In the genomic region with DNA sequence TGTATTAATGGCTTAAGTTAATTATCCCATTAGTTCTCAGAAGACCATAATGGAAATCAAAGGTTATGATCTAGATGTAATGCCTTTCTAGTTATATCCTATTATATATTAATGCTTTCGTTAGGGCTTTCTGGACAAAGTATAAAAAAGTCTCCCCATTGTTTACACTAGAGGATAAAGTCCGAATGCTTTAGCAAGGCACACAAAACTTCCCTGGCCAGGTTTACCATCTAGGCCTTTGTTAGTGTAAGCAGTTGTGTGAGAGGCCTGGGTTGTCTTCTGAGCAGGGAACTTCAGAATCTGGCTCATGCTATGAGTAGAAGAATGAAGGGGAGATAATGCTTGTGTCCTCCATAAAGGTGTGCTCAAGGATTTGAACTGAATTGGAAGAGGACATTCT, we compare ENCODE assay signal across 22 cellular contexts.
DNase-seq lines count a peak whose midpoint lies in the region; ATAC-seq and TF ChIP-seq lines count a peak whose summit lies in the region.
"Had no signal": no experiment of that assay in that cellular context is flagged by ENCODE, and none has a peak within 500 bp of the region (broad histone marks: within the 10 kb centered on the region; RNA-seq: fewer than 3 reads in every experiment).

No MANE protein-coding gene starts in this region.

- no peak overlapping the region for H2AFZ ChIP-seq in OCI-LY7 (ENCODE audit: low read length)
- H2AFZ ChIP-seq: GM23338 had no signal

- POLR2A ChIA-PET in OCI-LY7 (lab: Charles Lee), result no interaction called here

- no peak for TF ChIP-seq CTCF in right lobe of liver (IDR thresholded peaks at IDR 0.05)
- TF ChIP-seq CTCF in OCI-LY7 (conservative IDR thresholded peaks at IDR 0.05; ENCODE audit: low read length), result no peak

- BruUV-seq in OCI-LY7 (replicated peaks; lab: Mats Ljungman, UMichigan), result no TSS peak

- H3K27me3 ChIP-seq in right lobe of liver, result no peaks in the 10 kb centered on the region
- H3K27me3 ChIP-seq: BE2C; BLaER1 treated with 17β-estradiol and CSF1 and Interleukin-3, amounts not matched to agents 10 nM and 100 nM had no signal

- peak overlapping the region; percentile 58 to 76 (median 66) for H3K27ac ChIP-seq in right lobe of liver
- no peak overlapping the region for H3K27ac ChIP-seq in OCI-LY7 (ENCODE audit: low read depth, low read length, poor library complexity, severe bottlenecking)
- H3K27ac ChIP-seq: A549; BLaER1 treated with 17β-estradiol and CSF1 and Interleukin-3, amounts not matched to agents 10 nM and 100 nM had no signal

- H3K4me1 ChIP-seq in right lobe of liver, result peaks cover 0 to 31% (median 7%) of the 10 kb centered on the region in 4 donors
- no peaks in the 10 kb centered on the region for H3K4me1 ChIP-seq in OCI-LY7 (ENCODE audit: insufficient read depth, low read length, poor library complexity, severe bottlenecking)
- H3K4me1 ChIP-seq: A549; BLaER1 treated with 17β-estradiol and CSF1 and Interleukin-3, amounts not matched to agents 10 nM and 100 nM had no signal

- DNase-seq in HuH-7 (ENCODE audit: low spot score), result peak; percentile 5
- DNase-seq in left lobe of liver (ENCODE audit: low spot score), result peak; percentile 55
- peak in 1 of 3 donors; percentile 61 for DNase-seq in right lobe of liver
- no peak for DNase-seq in hippocampal formation (lab: John Stamatoyannopoulos, UW)
- DNase-seq in iPS-NIHi11 (ENCODE audit: low spot score), result no peak
- DNase-seq in OCI-LY7 (ENCODE audit: low spot score), result no peak
- no peak for DNase-seq in stimulated activated naive CD4-positive, alpha-beta T cell treated with Interleukin-2 at 50 U/mL for 16 hours (lab: John Stamatoyannopoulos, UW)
- DNase-seq: 8988T; ACHN; AML-193; BE2C; Calu3; CD4-positive, alpha-beta memory T cell; COR-L47; DMS53; DMS79 treated with DMSO at 0.1 percent for 48 hours; GF-D8; H9 had no signal

- no peaks in the 10 kb centered on the region for H3K79me2 ChIP-seq in OCI-LY7 (ENCODE audit: insufficient read depth, low read depth, low read length)

- no peaks in the 10 kb centered on the region for H4K20me1 ChIP-seq in OCI-LY7 (ENCODE audit: insufficient read depth, low read length)
- H4K20me1 ChIP-seq: BLaER1 treated with 17β-estradiol and CSF1 and Interleukin-3, amounts not matched to agents 10 nM and 100 nM had no signal

- H3K36me3 ChIP-seq in right lobe of liver (no peaks in the 10 kb centered on the region), OCI-LY7 (ENCODE audit: insufficient read depth, low read length) (no peaks in the 10 kb centered on the region)
- H3K36me3 ChIP-seq: BE2C; BLaER1 treated with 17β-estradiol and CSF1 and Interleukin-3, amounts not matched to agents 10 nM and 100 nM had no signal

- 22% methylated on average over 2 of the region's 2 CpGs for WGBS in right lobe of liver (ENCODE audit: insufficient coverage, low coverage, low lambda C conversion rate, missing lambda C conversion rate)

- TF ChIP-seq POLR2A in right lobe of liver (IDR thresholded peaks at IDR 0.05), result no peak

- intact Hi-C loops in right lobe of liver (cut with DNase I), result no loop called here
- intact Hi-C loops in OCI-LY7 (cut with micrococcal nuclease; ENCODE audit: unreplicated experiment), result no loop called here

- no peaks in the 10 kb centered on the region for H3K9me2 ChIP-seq in OCI-LY7 (ENCODE audit: insufficient read depth, low read length)

- peaks cover 0 to 2% (median 0%) of the 10 kb centered on the region in 4 donors for H3K9me3 ChIP-seq in right lobe of liver
- H3K9me3 ChIP-seq in OCI-LY7 (ENCODE audit: low read length), result no peaks in the 10 kb centered on the region
- H3K9me3 ChIP-seq: A549; BE2C; BLaER1 treated with 17β-estradiol and CSF1 and Interleukin-3, amounts not matched to agents 10 nM and 100 nM had no signal

- peak overlapping the region in 1 of 3 donors; percentile 11 for H3K4me3 ChIP-seq in right lobe of liver
- no peak overlapping the region for H3K4me3 ChIP-seq in OCI-LY7 (ENCODE audit: low read depth, low read length, poor library complexity, severe bottlenecking)
- H3K4me3 ChIP-seq: A549; BLaER1 treated with 17β-estradiol and CSF1 and Interleukin-3, amounts not matched to agents 10 nM and 100 nM; GM23338 had no signal

- no peak overlapping the region for H3K4me2 ChIP-seq in OCI-LY7 (ENCODE audit: low read length)
- H3K4me2 ChIP-seq: A549; BLaER1 treated with 17β-estradiol and CSF1 and Interleukin-3, amounts not matched to agents 10 nM and 100 nM; GM23338 had no signal

- CTCF ChIA-PET in OCI-LY7 (lab: Charles Lee; ENCODE audit: unreplicated experiment), result no interaction called here

- ATAC-seq in left lobe of liver (peak; percentile 92), right lobe of liver (peak; percentile 81 to 94 (median 92))
- ATAC-seq: A549, GM23338, HCT116 had no signal

Comparison
In these comparisons a context has a peak if more than half of its experiments do, and no peak if none do; other contexts are left out.
1. DNase-seq: peak in HuH-7 (single experiment) and left lobe of liver (single experiment); none in hippocampal formation (0 of 2), iPS-NIHi11 (single experiment), OCI-LY7 (single experiment) and stimulated activated naive CD4-positive, alpha-beta T cell treated with Interleukin-2 at 50 U/mL for 16 hours (single experiment).